9 cellular contexts compared by ENCODE assay signal in genomic region chr3:14925729-14926591, GRCh38. TPM values are rescaled to one million over a fixed set of nuclear protein-coding genes. Genes with fewer than 3 reads are reported as not detected.
A peak's percentile ranks its signal among the peaks of the same experiment; 100 is the strongest.
DNase-seq lines count a peak whose midpoint lies in the region; TF ChIP-seq lines count a peak whose summit lies in the region.
"Had no signal": no experiment of that assay in that cellular context is flagged by ENCODE, and none has a peak within 500 bp of the region (broad histone marks: within the 10 kb centered on the region; RNA-seq: fewer than 3 reads in every experiment).

No MANE protein-coding gene starts in this region.

- TF ChIP-seq CTCF in epithelial cell of esophagus (IDR thresholded peaks at IDR 0.05; ENCODE audit: insufficient read depth, low read depth, low read length, missing control alignments), result peak; percentile 80

- no peak overlapping the region for H3K27ac ChIP-seq in Karpas-422 (ENCODE audit: low read length)

- H3K9ac ChIP-seq in Karpas-422 (ENCODE audit: low read length), result no peak overlapping the region

- DNase-seq in activated CD4-positive, alpha-beta T cell treated with anti-CD3 and anti-CD28 coated beads, Interleukin-2, amount 10 ng/mL, durations not matched to agents 24 days and 14 days, result peak; percentile 75
- no peak for DNase-seq in activated CD4-positive, alpha-beta T cell treated with anti-CD3 and anti-CD28 coated beads for 1 hour
- peak; percentile 85 for DNase-seq in Karpas-422
- peak; percentile 27 for DNase-seq in RPMI8226
- peak; percentile 75 for DNase-seq in epithelial cell of esophagus (ENCODE audit: low read depth)
- DNase-seq in myocyte (ENCODE audit: low read depth), result peak; percentile 61
- DNase-seq in NCI-H187 treated with DMSO at 0.1 percent for 48 hours (lab: John Stamatoyannopoulos, UW), result no peak
- DNase-seq in activated CD4-positive, CD25-positive, alpha-beta regulatory T cell (lab: John Stamatoyannopoulos, UW), result no peak
- DNase-seq: activated naive CD8-positive, alpha-beta T cell treated with anti-CD3 and anti-CD28 coated beads, Interleukin-2, amount 10 ng/mL, durations not matched to agents 7 days and 5 days had no signal

- H3K27me3 ChIP-seq in Karpas-422 (ENCODE audit: low read length), result no peaks in the 10 kb centered on the region

- no peaks in the 10 kb centered on the region for H4K20me1 ChIP-seq in Karpas-422 (ENCODE audit: insufficient read depth, low read depth, low read length)

- intact Hi-C loops in activated CD4-positive, alpha-beta T cell treated with anti-CD3 and anti-CD28 coated beads, Interleukin-2, amount 10 ng/mL, durations not matched to agents 24 days and 14 days (cut with micrococcal nuclease), result loop anchor here (1.0 to 5.0 kb wide), 2 partner anchors 131 to 182 kb away; no protein-coding TSS in a partner anchor

- H3K9me3 Mint-ChIP-seq in activated CD4-positive, alpha-beta T cell treated with anti-CD3 and anti-CD28 coated beads, Interleukin-2, amount 10 ng/mL, durations not matched to agents 24 days and 14 days, result no peaks in the 10 kb centered on the region
- H3K9me3 Mint-ChIP-seq: activated naive CD8-positive, alpha-beta T cell treated with anti-CD3 and anti-CD28 coated beads, Interleukin-2, amount 10 ng/mL, durations not matched to agents 7 days and 5 days had no signal

- no peaks in the 10 kb centered on the region for H3K36me3 Mint-ChIP-seq in activated CD4-positive, alpha-beta T cell treated with anti-CD3 and anti-CD28 coated beads, Interleukin-2, amount 10 ng/mL, durations not matched to agents 24 days and 14 days (ENCODE audit: low read depth)
- H3K36me3 Mint-ChIP-seq: activated naive CD8-positive, alpha-beta T cell treated with anti-CD3 and anti-CD28 coated beads, Interleukin-2, amount 10 ng/mL, durations not matched to agents 7 days and 5 days had no signal

- no peaks in the 10 kb centered on the region for H3K9me3 ChIP-seq in Karpas-422 (ENCODE audit: low read length)

- 0 out of 2 replicates have a peak, but pooled peaks cover 2% of the 10 kb centered on the region for H3K4me1 ChIP-seq in Karpas-422 (ENCODE audit: low read length)

- no peak overlapping the region for H2AFZ ChIP-seq in Karpas-422 (ENCODE audit: low read length)

- no peak overlapping the region for H3K4me3 Mint-ChIP-seq in activated CD4-positive, alpha-beta T cell treated with anti-CD3 and anti-CD28 coated beads, Interleukin-2, amount 10 ng/mL, durations not matched to agents 24 days and 14 days
- H3K4me3 Mint-ChIP-seq: activated naive CD8-positive, alpha-beta T cell treated with anti-CD3 and anti-CD28 coated beads, Interleukin-2, amount 10 ng/mL, durations not matched to agents 7 days and 5 days had no signal

- H3K9me2 ChIP-seq in Karpas-422 (replicated peaks; ENCODE audit: insufficient read depth, low read length), result no peaks in the 10 kb centered on the region

- no peaks in the 10 kb centered on the region for H3K4me1 Mint-ChIP-seq in activated CD4-positive, alpha-beta T cell treated with anti-CD3 and anti-CD28 coated beads, Interleukin-2, amount 10 ng/mL, durations not matched to agents 24 days and 14 days
- H3K4me1 Mint-ChIP-seq: activated naive CD8-positive, alpha-beta T cell treated with anti-CD3 and anti-CD28 coated beads, Interleukin-2, amount 10 ng/mL, durations not matched to agents 7 days and 5 days had no signal

- peaks cover 3% of the 10 kb centered on the region for H3K27me3 Mint-ChIP-seq in activated CD4-positive, alpha-beta T cell treated with anti-CD3 and anti-CD28 coated beads, Interleukin-2, amount 10 ng/mL, durations not matched to agents 24 days and 14 days

- H3K4me2 ChIP-seq in Karpas-422 (ENCODE audit: low read depth, low read length, poor library complexity, severe bottlenecking), result no peak overlapping the region

- H3K79me2 ChIP-seq in Karpas-422 (ENCODE audit: low read length), result no peaks in the 10 kb centered on the region

- no peak overlapping the region for H3K27ac Mint-ChIP-seq in activated CD4-positive, alpha-beta T cell treated with anti-CD3 and anti-CD28 coated beads, Interleukin-2, amount 10 ng/mL, durations not matched to agents 24 days and 14 days
- H3K27ac Mint-ChIP-seq: activated naive CD8-positive, alpha-beta T cell treated with anti-CD3 and anti-CD28 coated beads, Interleukin-2, amount 10 ng/mL, durations not matched to agents 7 days and 5 days had no signal

- no peak overlapping the region for H3K4me3 ChIP-seq in Karpas-422 (ENCODE audit: low read length)
- H3K4me3 ChIP-seq in epithelial cell of esophagus (ENCODE audit: low read length), result no peak overlapping the region

- H3K36me3 ChIP-seq in Karpas-422 (ENCODE audit: insufficient read depth, low read length), result no peaks in the 10 kb centered on the region

RNA-seq across cellular contexts. Expression of gene NR2C2, which starts 21.4 kb away (rescaled TPM):
- 48.8 and 52.5 TPM in 2 replicates for total RNA-seq in activated CD4-positive, alpha-beta T cell treated with anti-CD3 and anti-CD28 coated beads, Interleukin-2, amount 10 ng/mL, durations not matched to agents 24 days and 14 days
- total RNA-seq in Karpas-422 (2014; rRNA removed; shearing (Covaris generic); ENCODE audit: low replicate concordance), result 30.0 and 46.8 TPM in 2 replicates
- total RNA-seq in myocyte, result 25.5 and 36.1 TPM in 2 replicates
- polyA plus RNA-seq in myocyte (2012), result 21.6 TPM

Comparison
In these comparisons a context has a peak if more than half of its experiments do, and no peak if none do; other contexts are left out.
1. DNase-seq: peak in activated CD4-positive, alpha-beta T cell treated with anti-CD3 and anti-CD28 coated beads, Interleukin-2, amount 10 ng/mL, durations not matched to agents 24 days and 14 days (single experiment), Karpas-422 (single experiment), RPMI8226 (single experiment), epithelial cell of esophagus (single experiment) and myocyte (single experiment); none in activated CD4-positive, alpha-beta T cell treated with anti-CD3 and anti-CD28 coated beads for 1 hour (single experiment), NCI-H187 treated with DMSO at 0.1 percent for 48 hours (single experiment) and activated CD4-positive, CD25-positive, alpha-beta regulatory T cell (0 of 4).